1 cellular context compared by ENCODE assay signal in the genomic region with DNA sequence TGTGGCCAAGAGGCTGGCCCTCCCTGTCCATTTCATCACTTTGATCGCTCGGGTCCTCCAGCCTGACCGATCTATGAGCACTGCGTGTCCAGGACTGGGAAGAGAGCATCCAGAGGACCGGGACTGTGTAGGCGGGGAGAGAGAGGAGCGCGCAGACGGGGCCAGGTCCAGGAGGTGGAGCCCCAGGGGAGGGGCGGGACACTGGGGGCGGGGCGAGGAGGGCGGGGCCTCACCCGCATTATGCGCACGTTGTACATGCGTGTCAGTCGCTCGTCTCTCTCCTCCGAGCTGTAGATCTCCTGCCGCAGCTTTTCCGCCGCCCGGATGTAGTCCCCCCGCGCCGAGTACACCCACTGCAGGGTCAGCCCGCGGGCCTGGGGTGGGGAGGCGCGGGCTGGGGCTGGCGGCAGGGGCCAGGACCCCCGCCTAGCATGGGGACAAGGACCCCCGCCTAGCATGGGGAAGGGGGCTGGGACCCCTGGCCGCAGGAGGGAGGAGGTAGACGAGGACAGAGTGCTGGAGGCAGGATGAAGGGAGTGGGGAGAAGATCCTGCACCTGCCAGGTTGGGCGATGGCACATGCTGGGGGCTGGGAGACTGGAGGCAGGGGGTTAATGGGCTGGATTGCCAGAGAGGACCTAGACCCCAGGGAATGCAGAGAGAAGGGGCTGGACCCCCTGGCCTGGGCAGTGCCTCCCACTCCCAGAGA.
TF ChIP-seq lines count a peak whose summit lies in the region.

No MANE protein-coding gene starts in this region.

TF ChIP-seq in HEK293, 187 proteins besides CTCF, POLR2A, EP300 and RAD21 (continued from another document and continues in another):
- TF ChIP-seq ZNF248 (tag by site-specific recombination; IDR thresholded peaks at IDR 0.05) (no peak), ZNF600 (tag by site-specific recombination; IDR thresholded peaks at IDR 0.05) (no peak; the same call in 1 of the 2 replicates), GLIS2 (tag by site-specific recombination; IDR thresholded peaks at IDR 0.05) (peak; percentile 84), ZNF670 (tag by site-specific recombination; IDR thresholded peaks at IDR 0.05; ENCODE audit: low read depth) (no peak), FEZF1 (tag by site-specific recombination; IDR thresholded peaks at IDR 0.05) (peak; percentile 80), ZNF16 (tag by site-specific recombination; IDR thresholded peaks at IDR 0.05; ENCODE audit: low read depth) (no peak), ZNF777 (tag by site-specific recombination; IDR thresholded peaks at IDR 0.05; ENCODE audit: borderline replicate concordance) (no peak), ZFP3 (tag by site-specific recombination; IDR thresholded peaks at IDR 0.05; ENCODE audit: low read depth) (no peak), ZBTB7A (tag by site-specific recombination; IDR thresholded peaks at IDR 0.05; ENCODE audit: low read depth) (peak; percentile 58; the same call in 1 of the 2 replicates), ZNF394 (tag by site-specific recombination; IDR thresholded peaks at IDR 0.05; ENCODE audit: borderline replicate concordance) (no peak), OVOL3 (tag by site-specific recombination; IDR thresholded peaks at IDR 0.05) (no peak), SP3 (tag by site-specific recombination; IDR thresholded peaks at IDR 0.05) (peak; percentile 80), ZNF391 (tag by site-specific recombination; IDR thresholded peaks at IDR 0.05; ENCODE audit: borderline replicate concordance, low read depth) (no peak), ZBTB17 (tag by site-specific recombination; IDR thresholded peaks at IDR 0.05) (peak; percentile 75), ZNF341 (tag by site-specific recombination; IDR thresholded peaks at IDR 0.05; ENCODE audit: low read depth) (peak; percentile 92), ZNF48 (tag by site-specific recombination; IDR thresholded peaks at IDR 0.05) (no peak), KLF16 (tag by site-specific recombination; IDR thresholded peaks at IDR 0.05) (peak; percentile 49; the same call in 1 of the 2 replicates), ZNF202 (tag by site-specific recombination; IDR thresholded peaks at IDR 0.05; ENCODE audit: borderline replicate concordance) (no peak), ZFHX2 (tag by site-specific recombination; conservative IDR thresholded peaks at IDR 0.05) (peak; percentile 55), SETDB1 (IDR thresholded peaks at IDR 0.05; ENCODE audit: insufficient read length, low read length) (no peak), KLF7 (tag by site-specific recombination; IDR thresholded peaks at IDR 0.05; ENCODE audit: borderline replicate concordance) (no peak), ZNF354C (tag by site-specific recombination; IDR thresholded peaks at IDR 0.05; ENCODE audit: borderline replicate concordance, low read depth) (no peak), ZNF121 (tag by site-specific recombination; IDR thresholded peaks at IDR 0.05) (no peak), ZNF561 (tag by site-specific recombination; IDR thresholded peaks at IDR 0.05; ENCODE audit: borderline replicate concordance) (no peak), ZFP37 (tag by site-specific recombination; IDR thresholded peaks at IDR 0.05) (no peak), GLIS1 (tag by site-specific recombination; IDR thresholded peaks at IDR 0.05) (peak; percentile 45; the same call in 1 of the 2 replicates), SP2 (tag by site-specific recombination; IDR thresholded peaks at IDR 0.05) (peak; percentile 83), GFI1B (tag by site-specific recombination; IDR thresholded peaks at IDR 0.05) (no peak), KLF9 (tag by site-specific recombination; IDR thresholded peaks at IDR 0.05; ENCODE audit: low read depth) (peak; percentile 84), ZNF223 (tag by site-specific recombination; IDR thresholded peaks at IDR 0.05) (no peak), ZNF19 (tag by site-specific recombination; IDR thresholded peaks at IDR 0.05; ENCODE audit: low read depth) (no peak), SP7 (tag by site-specific recombination; IDR thresholded peaks at IDR 0.05) (0 out of 2 replicates have a peak, but pooled peaks have one; percentile 19), ZNF621 (tag by site-specific recombination; IDR thresholded peaks at IDR 0.05) (no peak), ZNF555 (tag by site-specific recombination; conservative IDR thresholded peaks at IDR 0.05) (no peak), ZNF529 (tag by site-specific recombination; IDR thresholded peaks at IDR 0.05; ENCODE audit: insufficient replicate concordance) (no peak), ZNF629 (tag by site-specific recombination; IDR thresholded peaks at IDR 0.05) (no peak), ZNF791 (tag by site-specific recombination; IDR thresholded peaks at IDR 0.05) (no peak), ZNF366 (tag by site-specific recombination; conservative IDR thresholded peaks at IDR 0.05) (peak; percentile 63), ZNF335 (tag by site-specific recombination; conservative IDR thresholded peaks at IDR 0.05) (peak; percentile 7; the same call in 1 of the 2 replicates), ZNF514 (tag by site-specific recombination; IDR thresholded peaks at IDR 0.05) (no peak)
- TF ChIP-seq, protein P1, sequence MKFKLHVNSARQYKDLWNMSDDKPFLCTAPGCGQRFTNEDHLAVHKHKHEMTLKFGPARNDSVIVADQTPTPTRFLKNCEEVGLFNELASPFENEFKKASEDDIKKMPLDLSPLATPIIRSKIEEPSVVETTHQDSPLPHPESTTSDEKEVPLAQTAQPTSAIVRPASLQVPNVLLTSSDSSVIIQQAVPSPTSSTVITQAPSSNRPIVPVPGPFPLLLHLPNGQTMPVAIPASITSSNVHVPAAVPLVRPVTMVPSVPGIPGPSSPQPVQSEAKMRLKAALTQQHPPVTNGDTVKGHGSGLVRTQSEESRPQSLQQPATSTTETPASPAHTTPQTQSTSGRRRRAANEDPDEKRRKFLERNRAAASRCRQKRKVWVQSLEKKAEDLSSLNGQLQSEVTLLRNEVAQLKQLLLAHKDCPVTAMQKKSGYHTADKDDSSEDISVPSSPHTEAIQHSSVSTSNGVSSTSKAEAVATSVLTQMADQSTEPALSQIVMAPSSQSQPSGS (tag by site-specific recombination; IDR thresholded peaks at IDR 0.05; ENCODE audit: low read depth): no peak
- TF ChIP-seq, protein P2, sequence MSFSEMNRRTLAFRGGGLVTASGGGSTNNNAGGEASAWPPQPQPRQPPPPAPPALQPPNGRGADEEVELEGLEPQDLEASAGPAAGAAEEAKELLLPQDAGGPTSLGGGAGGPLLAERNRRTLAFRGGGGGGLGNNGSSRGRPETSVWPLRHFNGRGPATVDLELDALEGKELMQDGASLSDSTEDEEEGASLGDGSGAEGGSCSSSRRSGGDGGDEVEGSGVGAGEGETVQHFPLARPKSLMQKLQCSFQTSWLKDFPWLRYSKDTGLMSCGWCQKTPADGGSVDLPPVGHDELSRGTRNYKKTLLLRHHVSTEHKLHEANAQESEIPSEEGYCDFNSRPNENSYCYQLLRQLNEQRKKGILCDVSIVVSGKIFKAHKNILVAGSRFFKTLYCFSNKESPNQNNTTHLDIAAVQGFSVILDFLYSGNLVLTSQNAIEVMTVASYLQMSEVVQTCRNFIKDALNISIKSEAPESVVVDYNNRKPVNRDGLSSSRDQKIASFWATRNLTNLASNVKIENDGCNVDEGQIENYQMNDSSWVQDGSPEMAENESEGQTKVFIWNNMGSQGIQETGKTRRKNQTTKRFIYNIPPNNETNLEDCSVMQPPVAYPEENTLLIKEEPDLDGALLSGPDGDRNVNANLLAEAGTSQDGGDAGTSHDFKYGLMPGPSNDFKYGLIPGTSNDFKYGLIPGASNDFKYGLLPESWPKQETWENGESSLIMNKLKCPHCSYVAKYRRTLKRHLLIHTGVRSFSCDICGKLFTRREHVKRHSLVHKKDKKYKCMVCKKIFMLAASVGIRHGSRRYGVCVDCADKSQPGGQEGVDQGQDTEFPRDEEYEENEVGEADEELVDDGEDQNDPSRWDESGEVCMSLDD (tag by site-specific recombination; IDR thresholded peaks at IDR 0.05): 0 out of 2 replicates have a peak, but pooled peaks have one; percentile 21
- TF ChIP-seq, protein P3, sequence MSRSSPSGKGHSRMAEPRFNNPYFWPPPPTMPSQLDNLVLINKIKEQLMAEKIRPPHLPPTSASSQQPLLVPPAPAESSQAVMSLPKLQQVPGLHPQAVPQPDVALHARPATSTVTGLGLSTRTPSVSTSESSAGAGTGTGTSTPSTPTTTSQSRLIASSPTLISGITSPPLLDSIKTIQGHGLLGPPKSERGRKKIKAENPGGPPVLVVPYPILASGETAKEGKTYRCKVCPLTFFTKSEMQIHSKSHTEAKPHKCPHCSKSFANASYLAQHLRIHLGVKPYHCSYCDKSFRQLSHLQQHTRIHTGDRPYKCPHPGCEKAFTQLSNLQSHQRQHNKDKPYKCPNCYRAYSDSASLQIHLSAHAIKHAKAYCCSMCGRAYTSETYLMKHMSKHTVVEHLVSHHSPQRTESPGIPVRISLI (tag by site-specific recombination; IDR thresholded peaks at IDR 0.05): no peak
- TF ChIP-seq, protein P4, sequence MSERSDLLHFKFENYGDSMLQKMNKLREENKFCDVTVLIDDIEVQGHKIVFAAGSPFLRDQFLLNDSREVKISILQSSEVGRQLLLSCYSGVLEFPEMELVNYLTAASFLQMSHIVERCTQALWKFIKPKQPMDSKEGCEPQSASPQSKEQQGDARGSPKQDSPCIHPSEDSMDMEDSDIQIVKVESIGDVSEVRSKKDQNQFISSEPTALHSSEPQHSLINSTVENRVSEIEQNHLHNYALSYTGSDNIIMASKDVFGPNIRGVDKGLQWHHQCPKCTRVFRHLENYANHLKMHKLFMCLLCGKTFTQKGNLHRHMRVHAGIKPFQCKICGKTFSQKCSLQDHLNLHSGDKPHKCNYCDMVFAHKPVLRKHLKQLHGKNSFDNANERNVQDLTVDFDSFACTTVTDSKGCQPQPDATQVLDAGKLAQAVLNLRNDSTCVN (tag by site-specific recombination; optimal IDR thresholded peaks at IDR 0.05): peak; percentile 45
- TF ChIP-seq, protein P5, sequence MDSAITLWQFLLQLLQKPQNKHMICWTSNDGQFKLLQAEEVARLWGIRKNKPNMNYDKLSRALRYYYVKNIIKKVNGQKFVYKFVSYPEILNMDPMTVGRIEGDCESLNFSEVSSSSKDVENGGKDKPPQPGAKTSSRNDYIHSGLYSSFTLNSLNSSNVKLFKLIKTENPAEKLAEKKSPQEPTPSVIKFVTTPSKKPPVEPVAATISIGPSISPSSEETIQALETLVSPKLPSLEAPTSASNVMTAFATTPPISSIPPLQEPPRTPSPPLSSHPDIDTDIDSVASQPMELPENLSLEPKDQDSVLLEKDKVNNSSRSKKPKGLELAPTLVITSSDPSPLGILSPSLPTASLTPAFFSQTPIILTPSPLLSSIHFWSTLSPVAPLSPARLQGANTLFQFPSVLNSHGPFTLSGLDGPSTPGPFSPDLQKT (IDR thresholded peaks at IDR 0.05; ENCODE audit: borderline replicate concordance, low read depth, low read length): no peak
- TF ChIP-seq, protein P6, sequence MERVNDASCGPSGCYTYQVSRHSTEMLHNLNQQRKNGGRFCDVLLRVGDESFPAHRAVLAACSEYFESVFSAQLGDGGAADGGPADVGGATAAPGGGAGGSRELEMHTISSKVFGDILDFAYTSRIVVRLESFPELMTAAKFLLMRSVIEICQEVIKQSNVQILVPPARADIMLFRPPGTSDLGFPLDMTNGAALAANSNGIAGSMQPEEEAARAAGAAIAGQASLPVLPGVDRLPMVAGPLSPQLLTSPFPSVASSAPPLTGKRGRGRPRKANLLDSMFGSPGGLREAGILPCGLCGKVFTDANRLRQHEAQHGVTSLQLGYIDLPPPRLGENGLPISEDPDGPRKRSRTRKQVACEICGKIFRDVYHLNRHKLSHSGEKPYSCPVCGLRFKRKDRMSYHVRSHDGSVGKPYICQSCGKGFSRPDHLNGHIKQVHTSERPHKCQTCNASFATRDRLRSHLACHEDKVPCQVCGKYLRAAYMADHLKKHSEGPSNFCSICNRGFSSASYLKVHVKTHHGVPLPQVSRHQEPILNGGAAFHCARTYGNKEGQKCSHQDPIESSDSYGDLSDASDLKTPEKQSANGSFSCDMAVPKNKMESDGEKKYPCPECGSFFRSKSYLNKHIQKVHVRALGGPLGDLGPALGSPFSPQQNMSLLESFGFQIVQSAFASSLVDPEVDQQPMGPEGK (tag by site-specific recombination; IDR thresholded peaks at IDR 0.05): peak; percentile 73
- TF ChIP-seq, protein P7, sequence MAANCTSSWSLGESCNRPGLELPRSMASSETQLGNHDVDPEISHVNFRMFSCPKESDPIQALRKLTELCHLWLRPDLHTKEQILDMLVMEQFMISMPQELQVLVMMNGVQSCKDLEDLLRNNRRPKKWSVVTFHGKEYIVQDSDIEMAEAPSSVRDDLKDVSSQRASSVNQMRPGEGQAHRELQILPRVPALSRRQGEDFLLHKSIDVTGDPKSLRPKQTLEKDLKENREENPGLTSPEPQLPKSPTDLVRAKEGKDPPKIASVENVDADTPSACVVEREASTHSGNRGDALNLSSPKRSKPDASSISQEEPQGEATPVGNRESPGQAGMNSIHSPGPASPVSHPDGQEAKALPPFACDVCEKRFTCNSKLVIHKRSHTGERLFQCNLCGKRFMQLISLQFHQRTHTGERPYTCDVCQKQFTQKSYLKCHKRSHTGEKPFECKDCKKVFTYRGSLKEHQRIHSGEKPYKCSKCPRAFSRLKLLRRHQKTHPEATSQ (tag by site-specific recombination; IDR thresholded peaks at IDR 0.05): no peak
- TF ChIP-seq, protein P8, sequence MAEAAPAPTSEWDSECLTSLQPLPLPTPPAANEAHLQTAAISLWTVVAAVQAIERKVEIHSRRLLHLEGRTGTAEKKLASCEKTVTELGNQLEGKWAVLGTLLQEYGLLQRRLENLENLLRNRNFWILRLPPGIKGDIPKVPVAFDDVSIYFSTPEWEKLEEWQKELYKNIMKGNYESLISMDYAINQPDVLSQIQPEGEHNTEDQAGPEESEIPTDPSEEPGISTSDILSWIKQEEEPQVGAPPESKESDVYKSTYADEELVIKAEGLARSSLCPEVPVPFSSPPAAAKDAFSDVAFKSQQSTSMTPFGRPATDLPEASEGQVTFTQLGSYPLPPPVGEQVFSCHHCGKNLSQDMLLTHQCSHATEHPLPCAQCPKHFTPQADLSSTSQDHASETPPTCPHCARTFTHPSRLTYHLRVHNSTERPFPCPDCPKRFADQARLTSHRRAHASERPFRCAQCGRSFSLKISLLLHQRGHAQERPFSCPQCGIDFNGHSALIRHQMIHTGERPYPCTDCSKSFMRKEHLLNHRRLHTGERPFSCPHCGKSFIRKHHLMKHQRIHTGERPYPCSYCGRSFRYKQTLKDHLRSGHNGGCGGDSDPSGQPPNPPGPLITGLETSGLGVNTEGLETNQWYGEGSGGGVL (tag by site-specific recombination; IDR thresholded peaks at IDR 0.05): no peak
- TF ChIP-seq, protein P9, sequence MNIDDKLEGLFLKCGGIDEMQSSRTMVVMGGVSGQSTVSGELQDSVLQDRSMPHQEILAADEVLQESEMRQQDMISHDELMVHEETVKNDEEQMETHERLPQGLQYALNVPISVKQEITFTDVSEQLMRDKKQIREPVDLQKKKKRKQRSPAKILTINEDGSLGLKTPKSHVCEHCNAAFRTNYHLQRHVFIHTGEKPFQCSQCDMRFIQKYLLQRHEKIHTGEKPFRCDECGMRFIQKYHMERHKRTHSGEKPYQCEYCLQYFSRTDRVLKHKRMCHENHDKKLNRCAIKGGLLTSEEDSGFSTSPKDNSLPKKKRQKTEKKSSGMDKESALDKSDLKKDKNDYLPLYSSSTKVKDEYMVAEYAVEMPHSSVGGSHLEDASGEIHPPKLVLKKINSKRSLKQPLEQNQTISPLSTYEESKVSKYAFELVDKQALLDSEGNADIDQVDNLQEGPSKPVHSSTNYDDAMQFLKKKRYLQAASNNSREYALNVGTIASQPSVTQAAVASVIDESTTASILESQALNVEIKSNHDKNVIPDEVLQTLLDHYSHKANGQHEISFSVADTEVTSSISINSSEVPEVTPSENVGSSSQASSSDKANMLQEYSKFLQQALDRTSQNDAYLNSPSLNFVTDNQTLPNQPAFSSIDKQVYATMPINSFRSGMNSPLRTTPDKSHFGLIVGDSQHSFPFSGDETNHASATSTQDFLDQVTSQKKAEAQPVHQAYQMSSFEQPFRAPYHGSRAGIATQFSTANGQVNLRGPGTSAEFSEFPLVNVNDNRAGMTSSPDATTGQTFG (tag by site-specific recombination; IDR thresholded peaks at IDR 0.05; ENCODE audit: borderline replicate concordance): no peak
